Comparison of ENCODE assay signal across 19 cellular contexts in genomic region chr6:6681443-6681842, GRCh38.
DNase-seq lines count a peak whose midpoint lies in the region; ATAC-seq and TF ChIP-seq lines count a peak whose summit lies in the region.
"Had no signal": no experiment of that assay in that cellular context is flagged by ENCODE, and none has a peak within 500 bp of the region (broad histone marks: within the 10 kb centered on the region; RNA-seq: fewer than 3 reads in every experiment).

No MANE protein-coding gene starts in this region.

- no peaks in the 10 kb centered on the region for H4K20me1 ChIP-seq in BLaER1

- POLR2A ChIA-PET in A673 (lab: Charles Lee; ENCODE audit: low non-redundant PET), result interaction anchor here (0.7 kb wide), 1 partner anchor 48 kb away, joined by 3 read pairs; no protein-coding TSS in a partner anchor

- H3K9ac ChIP-seq in BLaER1 (no peak overlapping the region), SK-N-MC (ENCODE audit: insufficient read length) (peak overlapping the region; percentile 18)

- peak overlapping the region; percentile 84 for H3K27ac Mint-ChIP-seq in mesothelial cell of epicardium
- H3K27ac Mint-ChIP-seq: B cell; CD8-positive, alpha-beta T cell had no signal

- H3K4me3 ChIP-seq in A673 (ENCODE audit: low read depth, low read length, poor library complexity, severe bottlenecking) (no peak overlapping the region), BLaER1 (no peak overlapping the region), SK-N-MC (no peak overlapping the region)
- H3K4me3 ChIP-seq: GM12878 had no signal

- no peak for ATAC-seq in HG03045 (IDR thresholded peaks at IDR 0.05; ENCODE audit: unreplicated experiment)
- no peak for ATAC-seq in GM18867 (IDR thresholded peaks at IDR 0.05; ENCODE audit: unreplicated experiment)
- ATAC-seq: CD8-positive, alpha-beta T cell; GM12878; PC-3 had no signal

- no peaks in the 10 kb centered on the region for H3K36me3 Mint-ChIP-seq in mesothelial cell of epicardium
- H3K36me3 Mint-ChIP-seq: CD8-positive, alpha-beta T cell had no signal

- CTCF ChIA-PET in A673 (lab: Charles Lee), result interaction anchor here (0.7 to 1.9 kb wide), 2 partner anchors 15 to 718 kb away, joined by 3 to 8 read pairs; no protein-coding TSS in a partner anchor

- TF ChIP-seq CTCF in A673 (conservative IDR thresholded peaks at IDR 0.05; ENCODE audit: low read depth, low read length), result no peak
- TF ChIP-seq CTCF in mesothelial cell of epicardium (IDR thresholded peaks at IDR 0.05; ENCODE audit: unreplicated experiment), result no peak

- no peak overlapping the region for H3K4me3 Mint-ChIP-seq in mesothelial cell of epicardium
- H3K4me3 Mint-ChIP-seq: B cell; CD8-positive, alpha-beta T cell had no signal

- H3K4me2 ChIP-seq in BLaER1, result peak overlapping the region; percentile 5

- H3K27ac ChIP-seq in A673 (ENCODE audit: low read depth, low read length, poor library complexity, severe bottlenecking) (peak overlapping the region; percentile 45), BLaER1 (no peak overlapping the region), SK-N-MC (peak overlapping the region; percentile 98)

- BruUV-seq in A673 (replicated peaks; lab: Mats Ljungman, UMichigan), result no TSS peak

- H3K9me3 ChIP-seq in A673 (ENCODE audit: low read depth, low read length, poor library complexity, severe bottlenecking) (no peaks in the 10 kb centered on the region), BLaER1 (no peaks in the 10 kb centered on the region), SK-N-MC (ENCODE audit: low read depth, low read length) (no peaks in the 10 kb centered on the region)

- intact Hi-C loops in A673 (cut with micrococcal nuclease; ENCODE audit: unreplicated experiment), result no loop called here

- DNase-seq in A673 (ENCODE audit: low spot score) (no peak), SK-N-MC (ENCODE audit: low read depth, low spot score) (no peak), mesothelial cell of epicardium (ENCODE audit: low spot score in 2 of 2, unreplicated experiment in 2 of 2) (no peak), LoVo (ENCODE audit: low spot score) (no peak), RPMI8226 (no peak)
- DNase-seq: CD8-positive, alpha-beta T cell; DMS79 treated with DMSO at 0.1 percent for 48 hours; Karpas-422; MM.1S; NCI-H2029; NCI-H2171; NCI-H446 treated with DMSO at 0.1 percent for 48 hours; NCI-H82; PC-3 had no signal

- peaks cover 67% of the 10 kb centered on the region for H3K4me1 Mint-ChIP-seq in mesothelial cell of epicardium

- peaks cover 30% of the 10 kb centered on the region for H3K4me1 ChIP-seq in A673 (ENCODE audit: insufficient read depth, low read length, poor library complexity, severe bottlenecking)
- peaks cover 64% of the 10 kb centered on the region for H3K4me1 ChIP-seq in BLaER1

- H3K27me3 ChIP-seq in A673 (replicated peaks; ENCODE audit: insufficient read depth, low read depth, low read length, poor library complexity), result no peaks in the 10 kb centered on the region
- no peaks in the 10 kb centered on the region for H3K27me3 ChIP-seq in BLaER1

- H3K36me3 ChIP-seq in A673 (ENCODE audit: insufficient read depth, low read length, poor library complexity, severe bottlenecking), result no peaks in the 10 kb centered on the region
- no peaks in the 10 kb centered on the region for H3K36me3 ChIP-seq in BLaER1
- no peaks in the 10 kb centered on the region for H3K36me3 ChIP-seq in SK-N-MC (ENCODE audit: insufficient read depth, low read length)

- H3K9me3 Mint-ChIP-seq in mesothelial cell of epicardium, result no peaks in the 10 kb centered on the region
- H3K9me3 Mint-ChIP-seq: CD8-positive, alpha-beta T cell had no signal

- no peaks in the 10 kb centered on the region for H3K27me3 Mint-ChIP-seq in mesothelial cell of epicardium (ENCODE audit: low read depth)
